In genomic region chr9:81814794-81815464, GRCh38 we compare ENCODE assay signal across 9 cellular contexts.
DNase-seq lines count a peak whose midpoint lies in the region; ATAC-seq, FAIRE-seq and TF ChIP-seq lines count a peak whose summit lies in the region.
"Had no signal": no experiment of that assay in that cellular context is flagged by ENCODE, and none has a peak within 500 bp of the region (broad histone marks: within the 10 kb centered on the region; RNA-seq: fewer than 3 reads in every experiment).

No MANE protein-coding gene starts in this region.

- intact Hi-C loops in Right ventricle myocardium inferior (cut with DNase I) = no loop called here

- no peaks in the 10 kb centered on the region for H3K9me3 ChIP-seq in BE2C
- H3K9me3 ChIP-seq: neutrophil had no signal

- ATAC-seq in GM18498 (IDR thresholded peaks at IDR 0.05; ENCODE audit: unreplicated experiment) = peak; percentile 74
- no peak for ATAC-seq in Right ventricle myocardium inferior

- no peak overlapping the region for H3K4me3 ChIP-seq in H7 (ENCODE audit: insufficient read depth, low read depth, low read length)
- H3K4me3 ChIP-seq in BE2C (ENCODE audit: low read depth, low read length) = no peak overlapping the region

- no peak for TF ChIP-seq CTCF in BE2C (IDR thresholded peaks at IDR 0.05; ENCODE audit: low read depth, low read length)

- peak; percentile 29 for DNase-seq in H7
- DNase-seq in NCI-H2227 (lab: John Stamatoyannopoulos, UW; ENCODE audit: unreplicated experiment) = peak; percentile 45
- no peak for DNase-seq in activated T-cell treated with anti-CD3 and anti-CD28 coated beads, Interleukin-2, amount 50 U/mL, for 48 hours
- DNase-seq in BE2C = no peak
- DNase-seq in Right ventricle myocardium inferior (ENCODE audit: missing footprints) = no peak
- DNase-seq in NOMO-1 treated with DMSO at 0.1 percent for 48 hours (lab: John Stamatoyannopoulos, UW; ENCODE audit: unreplicated experiment) = no peak

- FAIRE-seq in islet of Langerhans (lab: Jason Lieb, UNC) = peak; percentile 51

- H3K36me3 ChIP-seq in H7 (replicated peaks; ENCODE audit: control insufficient read depth, insufficient read depth, low read length) (no peaks in the 10 kb centered on the region), BE2C (no peaks in the 10 kb centered on the region)
- H3K36me3 ChIP-seq: neutrophil had no signal

- H3K27me3 ChIP-seq in H7 (ENCODE audit: control insufficient read depth, insufficient read depth, low read length) = no peaks in the 10 kb centered on the region
- H3K27me3 ChIP-seq in BE2C = no peaks in the 10 kb centered on the region
- H3K27me3 ChIP-seq: neutrophil had no signal

- H3K4me1 ChIP-seq in BE2C = no peaks in the 10 kb centered on the region

Comparison
In these comparisons a context has a peak if more than half of its experiments do, and no peak if none do; other contexts are left out.
1. DNase-seq: peak in H7 (single experiment) and NCI-H2227 (single experiment); none in activated T-cell treated with anti-CD3 and anti-CD28 coated beads, Interleukin-2, amount 50 U/mL, for 48 hours (0 of 2), BE2C (single experiment), Right ventricle myocardium inferior (single experiment) and NOMO-1 treated with DMSO at 0.1 percent for 48 hours (single experiment).